In genomic region chr12:10617868-10618267, GRCh38 we compare ENCODE assay signal across 1 cellular context.
TF ChIP-seq lines count a peak whose summit lies in the region.

No MANE protein-coding gene starts in this region.

TF ChIP-seq in WTC11, 78 proteins besides CTCF, POLR2A, EP300 and RAD21 (continued from another document):
- TF ChIP-seq PRRX2 (CRISPR knock-in tag; IDR thresholded peaks at IDR 0.05) (no peak), USF1 (CRISPR knock-in tag; IDR thresholded peaks at IDR 0.05) (no peak), ZNF121 (CRISPR knock-in tag; IDR thresholded peaks at IDR 0.05) (no peak), NR3C1 (CRISPR knock-in tag; conservative IDR thresholded peaks at IDR 0.05; ENCODE audit: low read depth) (no peak), FOXK1 (CRISPR knock-in tag; IDR thresholded peaks at IDR 0.05) (no peak), ESRRA (CRISPR knock-in tag; IDR thresholded peaks at IDR 0.05; ENCODE audit: borderline replicate concordance) (no peak), PREB (CRISPR knock-in tag; IDR thresholded peaks at IDR 0.05; ENCODE audit: borderline replicate concordance) (no peak), NFYB (CRISPR knock-in tag; conservative IDR thresholded peaks at IDR 0.05; ENCODE audit: low read depth) (no peak), ZNF423 (CRISPR knock-in tag; IDR thresholded peaks at IDR 0.05) (no peak), E2F1 (CRISPR knock-in tag; IDR thresholded peaks at IDR 0.05) (no peak), ELF4 (CRISPR knock-in tag; IDR thresholded peaks at IDR 0.05; ENCODE audit: low read depth) (no peak), ZNF512 (CRISPR knock-in tag; IDR thresholded peaks at IDR 0.05; ENCODE audit: borderline replicate concordance) (no peak), JUN (CRISPR knock-in tag; IDR thresholded peaks at IDR 0.05) (no peak), ZBTB43 (CRISPR knock-in tag; IDR thresholded peaks at IDR 0.05) (no peak), IRF2 (CRISPR knock-in tag; IDR thresholded peaks at IDR 0.05; ENCODE audit: borderline replicate concordance, low read depth) (no peak), ATF6 (CRISPR knock-in tag; IDR thresholded peaks at IDR 0.05) (no peak), RORB (CRISPR knock-in tag; IDR thresholded peaks at IDR 0.05) (no peak)
